In genomic region chr3:179488213-179488612, GRCh38 we compare ENCODE assay signal across 21 cellular contexts.
"Had no signal": no experiment of that assay in that cellular context is flagged by ENCODE, and none has a peak within 500 bp of the region (broad histone marks: within the 10 kb centered on the region; RNA-seq: fewer than 3 reads in every experiment).

No MANE protein-coding gene starts in this region.

- DNase-seq: cortex of kidney; effector CD8-positive, alpha-beta T cell; effector memory CD8-positive, alpha-beta T cell; endodermal cell; erythroblast; foreskin keratinocyte; heart left ventricle; hypothalamus; left cardiac atrium; left lung; left ventricle myocardium superior; lower lobe of right lung; mesenchymal stem cell; mucosa of descending colon; naive B cell had no signal

- H2AFZ ChIP-seq: hepatocyte had no signal

- H3K4me1 ChIP-seq: foreskin keratinocyte, gastroesophageal sphincter, left lung, lower lobe of right lung had no signal

- H3K4me1 Mint-ChIP-seq: endodermal cell, mesothelial cell of epicardium, naive B cell had no signal

- H3K27me3 Mint-ChIP-seq: dendritic cell treated with granulocyte-macrophage colony-stimulating factor and Interleukin-4, amounts not matched to agents 40 ng/mL and 50 ng/mL, for 4 days had no signal

- H3K79me2 ChIP-seq: hepatocyte had no signal

- H3K4me3 ChIP-seq: gastroesophageal sphincter, heart left ventricle, hepatocyte, left lung, lower lobe of right lung, mucosa of descending colon had no signal

- H3K27ac Mint-ChIP-seq: dendritic cell treated with granulocyte-macrophage colony-stimulating factor and Interleukin-4, amounts not matched to agents 40 ng/mL and 50 ng/mL, for 4 days; effector memory CD8-positive, alpha-beta T cell; endodermal cell; mesothelial cell of epicardium; naive B cell had no signal

- ATAC-seq: effector memory CD8-positive, alpha-beta T cell; esophagus mucosa; foreskin keratinocyte; gastroesophageal sphincter; heart left ventricle; left cardiac atrium; left lung; left ventricle myocardium superior; lower lobe of right lung; mucosa of descending colon had no signal

- H3K4me3 Mint-ChIP-seq: dendritic cell treated with granulocyte-macrophage colony-stimulating factor and Interleukin-4, amounts not matched to agents 40 ng/mL and 50 ng/mL, for 4 days; effector memory CD8-positive, alpha-beta T cell; endodermal cell; mesothelial cell of epicardium; naive B cell had no signal

- H3K27me3 ChIP-seq: foreskin keratinocyte, gastroesophageal sphincter, heart left ventricle, hepatocyte, left lung had no signal

- H3K4me2 ChIP-seq: hepatocyte had no signal

- H3K36me3 Mint-ChIP-seq: mesothelial cell of epicardium had no signal

- H3K27ac ChIP-seq: epithelial cell of prostate, foreskin keratinocyte, gastroesophageal sphincter, heart left ventricle, hepatocyte, left lung, lower lobe of right lung had no signal

- H3K36me3 ChIP-seq: gastroesophageal sphincter, heart left ventricle, left lung, lower lobe of right lung had no signal
